2 cellular contexts compared by ENCODE assay signal in the genomic region with DNA sequence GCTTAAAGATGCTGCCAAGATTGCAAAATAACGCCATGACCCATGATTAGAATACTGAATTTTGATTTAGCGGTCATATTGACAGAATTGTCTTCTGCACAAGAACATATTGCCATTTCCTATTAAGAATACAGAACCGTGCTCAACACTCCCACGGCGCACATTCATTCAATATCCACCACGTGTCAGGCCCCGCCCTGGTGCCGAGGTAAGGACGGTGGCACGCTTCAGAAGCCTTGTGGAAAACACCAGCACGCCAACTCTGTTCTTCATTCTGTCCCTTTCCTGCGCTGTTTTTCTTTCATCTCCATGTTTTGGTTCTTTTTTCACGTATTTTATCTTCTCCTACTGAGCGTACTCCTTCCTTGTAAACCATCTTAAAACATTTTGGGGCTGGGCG.
TF ChIP-seq lines count a peak whose summit lies in the region.

No MANE protein-coding gene starts in this region.

TF ChIP-seq in A549, 52 proteins besides CTCF, POLR2A, EP300 and RAD21:
- TF ChIP-seq, protein P1, sequence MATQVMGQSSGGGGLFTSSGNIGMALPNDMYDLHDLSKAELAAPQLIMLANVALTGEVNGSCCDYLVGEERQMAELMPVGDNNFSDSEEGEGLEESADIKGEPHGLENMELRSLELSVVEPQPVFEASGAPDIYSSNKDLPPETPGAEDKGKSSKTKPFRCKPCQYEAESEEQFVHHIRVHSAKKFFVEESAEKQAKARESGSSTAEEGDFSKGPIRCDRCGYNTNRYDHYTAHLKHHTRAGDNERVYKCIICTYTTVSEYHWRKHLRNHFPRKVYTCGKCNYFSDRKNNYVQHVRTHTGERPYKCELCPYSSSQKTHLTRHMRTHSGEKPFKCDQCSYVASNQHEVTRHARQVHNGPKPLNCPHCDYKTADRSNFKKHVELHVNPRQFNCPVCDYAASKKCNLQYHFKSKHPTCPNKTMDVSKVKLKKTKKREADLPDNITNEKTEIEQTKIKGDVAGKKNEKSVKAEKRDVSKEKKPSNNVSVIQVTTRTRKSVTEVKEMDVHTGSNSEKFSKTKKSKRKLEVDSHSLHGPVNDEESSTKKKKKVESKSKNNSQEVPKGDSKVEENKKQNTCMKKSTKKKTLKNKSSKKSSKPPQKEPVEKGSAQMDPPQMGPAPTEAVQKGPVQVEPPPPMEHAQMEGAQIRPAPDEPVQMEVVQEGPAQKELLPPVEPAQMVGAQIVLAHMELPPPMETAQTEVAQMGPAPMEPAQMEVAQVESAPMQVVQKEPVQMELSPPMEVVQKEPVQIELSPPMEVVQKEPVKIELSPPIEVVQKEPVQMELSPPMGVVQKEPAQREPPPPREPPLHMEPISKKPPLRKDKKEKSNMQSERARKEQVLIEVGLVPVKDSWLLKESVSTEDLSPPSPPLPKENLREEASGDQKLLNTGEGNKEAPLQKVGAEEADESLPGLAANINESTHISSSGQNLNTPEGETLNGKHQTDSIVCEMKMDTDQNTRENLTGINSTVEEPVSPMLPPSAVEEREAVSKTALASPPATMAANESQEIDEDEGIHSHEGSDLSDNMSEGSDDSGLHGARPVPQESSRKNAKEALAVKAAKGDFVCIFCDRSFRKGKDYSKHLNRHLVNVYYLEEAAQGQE (IDR thresholded peaks at IDR 0.05) = no peak

TF ChIP-seq in GM23338, 12 proteins besides CTCF, POLR2A, EP300 and RAD21 (continued from another document):
- TF ChIP-seq ZNF462 (CRISPR knock-in tag; IDR thresholded peaks at IDR 0.05) (no peak), EZH2 (IDR thresholded peaks at IDR 0.05; ENCODE audit: low read depth, unreplicated experiment) (no peak), NANOG (IDR thresholded peaks at IDR 0.05; ENCODE audit: borderline replicate concordance) (no peak), CREB1 (CRISPR knock-in tag; IDR thresholded peaks at IDR 0.05; ENCODE audit: low read depth) (no peak), ZNF331 (CRISPR knock-in tag; IDR thresholded peaks at IDR 0.05; ENCODE audit: low read depth) (no peak), POLR2AphosphoS5 (IDR thresholded peaks at IDR 0.05; ENCODE audit: low read depth) (no peak), STAT1 (IDR thresholded peaks at IDR 0.05; ENCODE audit: unreplicated experiment) (no peak), ZNF114 (CRISPR knock-in tag; IDR thresholded peaks at IDR 0.05) (no peak), ETS1 (IDR thresholded peaks at IDR 0.05) (no peak)
- TF ChIP-seq, protein P1 (IDR thresholded peaks at IDR 0.05; ENCODE audit: unreplicated experiment) = no peak
TF ChIP-seq in GM23338: peak in this region for 0.
